8 cellular contexts compared by ENCODE assay signal in the genomic region with DNA sequence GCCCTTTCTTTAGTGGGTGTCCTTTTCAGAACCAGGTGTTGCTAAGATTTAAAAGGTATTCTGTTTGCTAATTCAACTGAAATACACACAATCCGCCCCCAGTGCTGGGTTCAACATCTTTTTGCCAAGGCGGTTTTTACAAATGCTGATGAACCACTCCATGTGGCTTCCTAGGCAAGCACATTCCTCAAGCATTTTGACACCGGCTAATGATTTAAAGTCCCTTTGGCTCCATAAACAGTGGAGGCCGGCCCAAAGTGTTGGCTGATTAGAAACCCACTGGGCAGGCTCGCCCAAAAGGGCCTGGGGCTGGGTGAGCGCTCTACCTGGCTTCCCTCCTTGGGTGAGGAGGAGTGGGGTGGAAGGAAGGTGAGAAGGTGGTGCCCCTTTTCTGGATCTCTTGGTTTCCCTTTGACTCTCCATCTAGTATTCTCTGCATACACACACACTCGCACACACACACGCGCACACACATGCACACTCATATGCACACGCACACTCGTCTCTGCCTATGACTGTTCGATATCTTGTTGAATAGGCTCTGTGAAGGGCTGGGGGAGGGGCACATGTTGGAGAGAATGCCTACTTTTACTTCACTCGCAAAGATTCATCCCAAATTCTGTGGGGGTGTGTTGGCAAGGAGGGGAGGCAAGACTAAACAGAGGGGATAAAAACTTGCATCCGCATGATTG.
DNase-seq lines count a peak whose midpoint lies in the region; ATAC-seq and TF ChIP-seq lines count a peak whose summit lies in the region.

No MANE protein-coding gene starts in this region.

- peak overlapping the region; percentile 39 to 46 for H3K4me3 ChIP-seq in cardiac fibroblast (replicated peaks in 1 of 2; ENCODE audit: low read depth in 2 of 2, low read length in 2 of 2)
- no peak overlapping the region for H3K4me3 ChIP-seq in mesendoderm (ENCODE audit: low read length)
- peak overlapping the region; percentile 13 to 39 for H3K4me3 ChIP-seq in uterus

- H3K4me2 ChIP-seq in mesendoderm (ENCODE audit: low read length) = peak overlapping the region; percentile 85

- WGBS in mesendoderm (ENCODE audit: extremely low coverage, insufficient coverage, low lambda C conversion rate) = no CpG with 5 or more reads among the region's 14 CpGs

- H3K36me3 ChIP-seq in mesendoderm (ENCODE audit: control insufficient read depth, insufficient read depth, low read length) (no peaks in the 10 kb centered on the region), uterus (no peaks in the 10 kb centered on the region)

- ATAC-seq in HG02938 (IDR thresholded peaks at IDR 0.05; ENCODE audit: unreplicated experiment) = no peak

- no peak overlapping the region for H3K27ac ChIP-seq in mesendoderm (ENCODE audit: low read depth, low read length)
- H3K27ac ChIP-seq in uterus = peak overlapping the region; percentile 65

- no peak for TF ChIP-seq POLR2A in uterus (IDR thresholded peaks at IDR 0.05)

- no peak overlapping the region for H3K4ac ChIP-seq in mesendoderm (ENCODE audit: low read depth, low read length)

- peak overlapping the region; percentile 14 for H3K9ac ChIP-seq in mesendoderm (ENCODE audit: low read length)

- H2BK5ac ChIP-seq in mesendoderm (ENCODE audit: low read length) = no peak overlapping the region

- peak; percentile 3 to 17 (median 11) for DNase-seq in stimulated activated CD4-positive, alpha-beta T cell treated with anti-CD3 and anti-CD28 coated beads, Interleukin-12 subunit alpha, Interleukin-12 subunit beta, amount 100 ng/mL, for 48 hours (ENCODE audit: low read depth in 2 of 3, low spot score in 1 of 3)
- DNase-seq in stimulated activated CD4-positive, alpha-beta T cell treated with anti-CD3 and anti-CD28 coated beads, Interleukin-2, amount 100 ng/mL, for 24 hours = no peak
- DNase-seq in cardiac fibroblast (ENCODE audit: low read depth in 2 of 2) (no peak), mesendoderm (peak; percentile 60), uterus (peak; percentile 32 to 37), pons (ENCODE audit: low spot score) (no peak), NCI-H1436 treated with DMSO at 0.1 percent for 48 hours (lab: John Stamatoyannopoulos, UW) (no peak)

- no peak overlapping the region for H2BK15ac ChIP-seq in mesendoderm (replicated peaks; ENCODE audit: low read depth)

- H4K5ac ChIP-seq in mesendoderm (ENCODE audit: low read length) = no peak overlapping the region

- no peak overlapping the region for H3K18ac ChIP-seq in mesendoderm (ENCODE audit: low read length)

- H3K4me1 ChIP-seq in mesendoderm (ENCODE audit: control insufficient read depth, low read depth, low read length) (peaks cover 6% of the 10 kb centered on the region), uterus (no peaks in the 10 kb centered on the region)

- H2BK120ac ChIP-seq in mesendoderm (ENCODE audit: low read depth, low read length) = no peak overlapping the region

- H4K8ac ChIP-seq in mesendoderm (ENCODE audit: low read depth, low read length) = no peak overlapping the region

- H3K79me1 ChIP-seq in mesendoderm (ENCODE audit: low read length) = no peaks in the 10 kb centered on the region

- H3K27me3 ChIP-seq in mesendoderm (ENCODE audit: insufficient read depth, low read length, poor library complexity) (no peaks in the 10 kb centered on the region), uterus (no peaks in the 10 kb centered on the region)

- TF ChIP-seq CTCF in cardiac fibroblast (IDR thresholded peaks at IDR 0.05; ENCODE audit: low read depth, low read length) = no peak
- TF ChIP-seq CTCF in uterus (IDR thresholded peaks at IDR 0.05) = no peak

- intact Hi-C loops in uterus (cut with DNase I; ENCODE audit: low total_unique reads) = loop anchor here (5.0 kb wide), 1 partner anchor 224 kb away; no protein-coding TSS in a partner anchor

- peak overlapping the region; percentile 67 for H3K56ac ChIP-seq in mesendoderm (ENCODE audit: low read length)

- H3K79me2 ChIP-seq in mesendoderm (ENCODE audit: control insufficient read depth, insufficient read depth, low read length) = no peaks in the 10 kb centered on the region

- no peak overlapping the region for H3K23ac ChIP-seq in mesendoderm (ENCODE audit: low read length)

- H2AK5ac ChIP-seq in mesendoderm (ENCODE audit: low read length) = no peak overlapping the region

- no peaks in the 10 kb centered on the region for H3K9me3 ChIP-seq in uterus

Comparison
In these comparisons a context has a peak if more than half of its experiments do, and no peak if none do; other contexts are left out.
1. DNase-seq: peak in stimulated activated CD4-positive, alpha-beta T cell treated with anti-CD3 and anti-CD28 coated beads, Interleukin-12 subunit alpha, Interleukin-12 subunit beta, amount 100 ng/mL, for 48 hours (3 of 3), mesendoderm (single experiment) and uterus (2 of 2); none in stimulated activated CD4-positive, alpha-beta T cell treated with anti-CD3 and anti-CD28 coated beads, Interleukin-2, amount 100 ng/mL, for 24 hours (0 of 2), cardiac fibroblast (0 of 2), pons (single experiment) and NCI-H1436 treated with DMSO at 0.1 percent for 48 hours (single experiment).